ENCODE assay signal across 1 cellular context in genomic region chr1:35808376-35809155, GRCh38.
TF ChIP-seq lines count a peak whose summit lies in the region.

No MANE protein-coding gene starts in this region.

TF ChIP-seq in HepG2, 621 proteins besides CTCF, POLR2A, EP300 and RAD21 (continued from another document):
- TF ChIP-seq ARID4A (CRISPR knock-in tag; IDR thresholded peaks at IDR 0.05; ENCODE audit: borderline replicate concordance), result no peak
- no peak for TF ChIP-seq TEAD3 (CRISPR knock-in tag; optimal IDR thresholded peaks at IDR 0.05; ENCODE audit: borderline replicate concordance)
- TF ChIP-seq ZNF232 (CRISPR knock-in tag; IDR thresholded peaks at IDR 0.05; ENCODE audit: borderline replicate concordance), result no peak
- no peak for TF ChIP-seq ZBTB4 (CRISPR knock-in tag; IDR thresholded peaks at IDR 0.05; ENCODE audit: borderline replicate concordance)
- TF ChIP-seq NFKB2 (CRISPR knock-in tag; IDR thresholded peaks at IDR 0.05; ENCODE audit: borderline replicate concordance), result peak; percentile 50; the same call in 1 of the 2 replicates
- TF ChIP-seq AGO1 (IDR thresholded peaks at IDR 0.05; ENCODE audit: low read depth, low read length, poor library complexity, severe bottlenecking), result no peak
- TF ChIP-seq SP140L (CRISPR knock-in tag; IDR thresholded peaks at IDR 0.05; ENCODE audit: borderline replicate concordance), result no peak
- no peak for TF ChIP-seq PCBP1 (IDR thresholded peaks at IDR 0.05; ENCODE audit: borderline replicate concordance, low read depth, low read length)
- TF ChIP-seq MAFG (CRISPR knock-in tag; IDR thresholded peaks at IDR 0.05), result no peak
- no peak for TF ChIP-seq THAP8 (CRISPR knock-in tag; IDR thresholded peaks at IDR 0.05; ENCODE audit: borderline replicate concordance)
- TF ChIP-seq CC2D1A (CRISPR knock-in tag; IDR thresholded peaks at IDR 0.05), result no peak
- no peak for TF ChIP-seq BCL6 (CRISPR knock-in tag; IDR thresholded peaks at IDR 0.05)
- no peak for TF ChIP-seq TIGD3 (CRISPR knock-in tag; IDR thresholded peaks at IDR 0.05; ENCODE audit: borderline replicate concordance)
- peak; percentile 57; the same call in 1 of the 2 replicates for TF ChIP-seq ZMYM3 (CRISPR knock-in tag; IDR thresholded peaks at IDR 0.05)
- TF ChIP-seq RBFOX2 (IDR thresholded peaks at IDR 0.05; ENCODE audit: low read depth, low read length), result peak; percentile 67
- no peak for TF ChIP-seq POLR2AphosphoS2 (IDR thresholded peaks at IDR 0.05; ENCODE audit: low read depth, low read length)
- TF ChIP-seq STAT5B (CRISPR knock-in tag; IDR thresholded peaks at IDR 0.05), result no peak
- TF ChIP-seq GZF1 (CRISPR knock-in tag; IDR thresholded peaks at IDR 0.05), result no peak
TF ChIP-seq in HepG2: peak in this region for 46.
